15 cellular contexts compared by ENCODE assay signal in the genomic region with DNA sequence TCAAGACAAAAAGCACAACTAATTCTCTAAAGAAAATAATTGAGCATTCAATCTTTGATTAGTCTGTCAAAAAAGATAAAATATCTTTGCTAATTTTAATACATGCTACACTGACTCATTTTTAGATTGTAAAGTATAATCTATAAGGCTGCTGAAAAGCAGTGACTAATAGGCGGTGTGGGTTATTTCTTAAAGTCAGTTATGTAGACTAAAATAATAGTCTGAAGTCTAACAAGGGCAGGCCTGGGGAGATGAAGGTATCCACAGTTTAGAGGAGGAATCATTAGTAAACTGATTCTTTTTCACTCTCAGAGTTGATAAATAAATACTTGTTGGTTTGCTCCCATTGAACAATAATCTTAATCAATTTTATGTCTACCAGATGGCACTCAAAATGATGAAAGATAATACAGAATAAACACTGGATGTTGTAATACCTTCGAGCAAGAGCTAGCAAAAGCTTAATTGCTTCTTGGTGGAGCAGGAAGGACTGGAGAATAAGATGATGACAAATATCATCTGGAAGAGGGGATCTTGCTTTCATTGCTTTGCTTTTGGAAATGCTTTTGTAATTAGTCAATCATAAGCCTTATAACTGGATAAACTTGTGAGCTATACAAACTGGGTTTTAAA.
DNase-seq lines count a peak whose midpoint lies in the region; TF ChIP-seq lines count a peak whose summit lies in the region.
"Had no signal": no experiment of that assay in that cellular context is flagged by ENCODE, and none has a peak within 500 bp of the region (broad histone marks: within the 10 kb centered on the region; RNA-seq: fewer than 3 reads in every experiment).

No MANE protein-coding gene starts in this region.

- no peak overlapping the region for H3K27ac ChIP-seq in neural progenitor cell
- H3K27ac ChIP-seq: epithelial cell of prostate, parathyroid adenoma, SJSA1, transverse colon had no signal

- TF ChIP-seq CTCF in foreskin fibroblast (IDR thresholded peaks at IDR 0.05; ENCODE audit: low read depth, low read length) = no peak
- no peak for TF ChIP-seq CTCF in neural progenitor cell (IDR thresholded peaks at IDR 0.05)

- no peak overlapping the region for H3K9ac ChIP-seq in neural progenitor cell
- H3K9ac ChIP-seq: parathyroid adenoma had no signal

- H3K79me2 ChIP-seq in neural progenitor cell (ENCODE audit: low read depth) = no peaks in the 10 kb centered on the region
- H3K79me2 ChIP-seq: parathyroid adenoma had no signal

- peak; percentile 85 for DNase-seq in DMS79 treated with DMSO at 0.1 percent for 48 hours (lab: John Stamatoyannopoulos, UW)
- peak; percentile 34 for DNase-seq in HS-5 (ENCODE audit: low read depth)
- DNase-seq in NCI-H774 (lab: John Stamatoyannopoulos, UW) = peak; percentile 70
- peak; percentile 48 to 77 for DNase-seq in foreskin fibroblast
- DNase-seq in HPDE6-E6E7 (ENCODE audit: extremely low spot score) = no peak
- DNase-seq in neural progenitor cell (ENCODE audit: low spot score) = no peak
- DNase-seq in stimulated activated CD4-positive, alpha-beta T cell treated with anti-CD3 and anti-CD28 coated beads, Interleukin-4, amount 100 ng/mL, for 1 hour = no peak
- DNase-seq in SW480 (ENCODE audit: low spot score) = no peak
- DNase-seq: activated naive CD4-positive, alpha-beta T cell treated with anti-CD3 and anti-CD28 coated beads, Interleukin-2, amount 50 U/mL, for 16 hours; stimulated activated CD4-positive, alpha-beta T cell treated with anti-CD3 and anti-CD28 coated beads, Interleukin-15, amount 100 ng/mL, for 24 hours; transverse colon had no signal

- H3K27ac Mint-ChIP-seq in neural progenitor cell = no peak overlapping the region

- no peaks in the 10 kb centered on the region for H4K20me1 ChIP-seq in neural progenitor cell (ENCODE audit: low read depth)

- no peak overlapping the region for H3K4me2 ChIP-seq in neural progenitor cell

- H3K36me3 Mint-ChIP-seq in neural progenitor cell = no peaks in the 10 kb centered on the region

- no peak overlapping the region for H2AFZ ChIP-seq in neural progenitor cell (replicated peaks)
- H2AFZ ChIP-seq: parathyroid adenoma had no signal

- H3K4me3 Mint-ChIP-seq in neural progenitor cell = no peak overlapping the region
- H3K4me3 Mint-ChIP-seq: central memory CD8-positive, alpha-beta T cell had no signal

- no peaks in the 10 kb centered on the region for H3F3A ChIP-seq in neural progenitor cell (ENCODE audit: low read depth)

- H3K36me3 ChIP-seq in neural progenitor cell = no peaks in the 10 kb centered on the region
- H3K36me3 ChIP-seq: SJSA1, transverse colon had no signal

- H3K4me3 ChIP-seq in foreskin fibroblast (ENCODE audit: low read depth in 1 of 2, low read length in 2 of 2) (no peak overlapping the region), neural progenitor cell (no peak overlapping the region)
- H3K4me3 ChIP-seq: SJSA1, transverse colon had no signal

- H3K27me3 ChIP-seq in neural progenitor cell = no peaks in the 10 kb centered on the region
- H3K27me3 ChIP-seq: transverse colon had no signal

- H3K9me3 Mint-ChIP-seq in neural progenitor cell = no peaks in the 10 kb centered on the region
- H3K9me3 Mint-ChIP-seq: central memory CD8-positive, alpha-beta T cell had no signal

- no peaks in the 10 kb centered on the region for H3K27me3 Mint-ChIP-seq in neural progenitor cell (ENCODE audit: insufficient read depth, low read depth)
- H3K27me3 Mint-ChIP-seq: central memory CD8-positive, alpha-beta T cell had no signal

- peaks cover 6% of the 10 kb centered on the region for H3K4me1 ChIP-seq in neural progenitor cell
- H3K4me1 ChIP-seq: parathyroid adenoma, SJSA1, transverse colon had no signal

- no peaks in the 10 kb centered on the region for H3K9me3 ChIP-seq in neural progenitor cell (ENCODE audit: low read depth)
- H3K9me3 ChIP-seq: SJSA1, transverse colon had no signal

- H3K4me1 Mint-ChIP-seq in neural progenitor cell = peaks cover 23% of the 10 kb centered on the region
- H3K4me1 Mint-ChIP-seq: central memory CD8-positive, alpha-beta T cell had no signal

Comparison
In these comparisons a context has a peak if more than half of its experiments do, and no peak if none do; other contexts are left out.
1. DNase-seq: peak in DMS79 treated with DMSO at 0.1 percent for 48 hours (single experiment), HS-5 (single experiment), NCI-H774 (single experiment) and foreskin fibroblast (2 of 2); none in HPDE6-E6E7 (single experiment), neural progenitor cell (single experiment), stimulated activated CD4-positive, alpha-beta T cell treated with anti-CD3 and anti-CD28 coated beads, Interleukin-4, amount 100 ng/mL, for 1 hour (single experiment) and SW480 (single experiment).